11 cellular contexts compared by ENCODE assay signal in genomic region chr6:31114540-31114876, GRCh38. TPM values are rescaled to one million over a fixed set of nuclear protein-coding genes. Genes with fewer than 3 reads are reported as not detected.
A peak's percentile ranks its signal among the peaks of the same experiment; 100 is the strongest.
DNase-seq lines count a peak whose midpoint lies in the region; ATAC-seq lines count a peak whose summit lies in the region.
"Had no signal": no experiment of that assay in that cellular context is flagged by ENCODE, and none has a peak within 500 bp of the region (broad histone marks: within the 10 kb centered on the region; RNA-seq: fewer than 3 reads in every experiment).

TSS of gene PSORS1C1 (plus strand) at chr6:31114800. CDS start at chr6:31129633, 14,833 bp downstream.

- H3K36me3 ChIP-seq in NT2/D1 (ENCODE audit: insufficient read depth, insufficient read length, low read length) = peaks cover 10% of the 10 kb centered on the region
- H3K36me3 ChIP-seq in muscle layer of duodenum (ENCODE audit: control insufficient read depth in 1 of 2, insufficient read depth in 2 of 2, low read length in 2 of 2) = no peaks in the 10 kb centered on the region

- H3K9me3 ChIP-seq in NT2/D1 (ENCODE audit: insufficient read depth, low read length) = no peaks in the 10 kb centered on the region; the same call in 1 of the 2 replicates
- H3K9me3 ChIP-seq in muscle layer of duodenum (ENCODE audit: control insufficient read depth in 1 of 2, low read length in 2 of 2) = no peaks in the 10 kb centered on the region

- H3K4me1 ChIP-seq in NT2/D1 (ENCODE audit: insufficient read depth, insufficient read length) = peaks cover 18% of the 10 kb centered on the region
- peaks cover 13 to 26% of the 10 kb centered on the region in 2 donors for H3K4me1 ChIP-seq in muscle layer of duodenum (ENCODE audit: control insufficient read depth in 1 of 2, insufficient read depth in 2 of 2, low read length in 2 of 2)

- ATAC-seq in esophagus mucosa (peak; percentile 80), GM21619 (IDR thresholded peaks at IDR 0.05; ENCODE audit: unreplicated experiment) (no peak)

- H3K27ac ChIP-seq in muscle layer of duodenum (ENCODE audit: low read length) = peak within 1 kb of the TSS; percentile 76
- H3K27ac ChIP-seq: 22Rv1 had no signal

- H3K4me3 ChIP-seq in NT2/D1 (ENCODE audit: insufficient read length, low read depth) (peak within 1 kb of the TSS; percentile 13), muscle layer of duodenum (ENCODE audit: low read depth in 1 of 2, low read length in 2 of 2) (peak within 1 kb of the TSS; percentile 32 to 60)

- no peaks in the 10 kb centered on the region for H3K27me3 ChIP-seq in NT2/D1 (ENCODE audit: insufficient read depth, insufficient read length)
- no peaks in the 10 kb centered on the region for H3K27me3 ChIP-seq in muscle layer of duodenum (ENCODE audit: low read depth, low read length)

- DNase-seq in 8988T = peak; percentile 70
- no peak for DNase-seq in NT2/D1 (ENCODE audit: low read depth, low spot score)
- DNase-seq in NCI-H82 (lab: John Stamatoyannopoulos, UW) = no peak
- no peak for DNase-seq in NCI-H524 treated with DMSO at 0.1 percent for 48 hours (lab: John Stamatoyannopoulos, UW)
- no peak for DNase-seq in DMS114 treated with DMSO at 0.1 percent for 48 hours (lab: John Stamatoyannopoulos, UW; ENCODE audit: unreplicated experiment)
- DNase-seq: NCI-H1048 had no signal

- peak within 1 kb of the TSS; percentile 36 for H3K9ac ChIP-seq in NT2/D1 (ENCODE audit: insufficient read length, low read depth)

RNA-seq across cellular contexts. Expression of gene PSORS1C1, which starts in this region (rescaled TPM):
- total RNA-seq in esophagus mucosa = 0.20 TPM
- total RNA-seq: mononuclear cell had no signal

Comparison
In these comparisons a context has a peak if more than half of its experiments do, and no peak if none do; other contexts are left out.
1. Peak in ATAC-seq in esophagus mucosa; RNA of the gene not detected or under 1 TPM.